ENCODE assay signal across 18 cellular contexts in the genomic region with DNA sequence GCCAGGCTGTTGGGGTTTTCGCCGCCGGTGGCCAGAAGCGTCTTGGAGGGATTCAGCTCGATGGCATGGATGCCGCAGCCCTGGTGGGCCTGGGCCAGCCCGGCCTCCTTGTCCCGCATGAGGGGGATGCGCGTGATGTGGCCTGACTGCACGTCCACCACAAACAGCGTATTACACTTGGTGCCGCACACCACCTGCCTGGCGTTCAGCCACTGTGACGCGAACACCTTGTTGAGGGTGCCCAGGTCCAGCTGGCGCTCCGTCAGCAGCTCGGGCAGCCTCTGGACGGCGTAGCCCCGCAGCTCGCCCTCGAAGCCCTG. TPM values are rescaled to one million over a fixed set of nuclear protein-coding genes. Genes with fewer than 3 reads are reported as not detected.
A peak's percentile ranks its signal among the peaks of the same experiment; 100 is the strongest.
DNase-seq lines count a peak whose midpoint lies in the region; ATAC-seq and TF ChIP-seq lines count a peak whose summit lies in the region.
"Had no signal": no experiment of that assay in that cellular context is flagged by ENCODE, and none has a peak within 500 bp of the region (broad histone marks: within the 10 kb centered on the region; RNA-seq: fewer than 3 reads in every experiment).

No MANE protein-coding gene starts in this region.

- H3K9me3 ChIP-seq in right cardiac atrium (ENCODE audit: control insufficient read depth, low read length): no peaks in the 10 kb centered on the region
- H3K9me3 ChIP-seq in hepatocyte (ENCODE audit: low read depth): no peaks in the 10 kb centered on the region
- no peaks in the 10 kb centered on the region for H3K9me3 ChIP-seq in ovary
- no peaks in the 10 kb centered on the region for H3K9me3 ChIP-seq in WERI-Rb-1 (ENCODE audit: severe bottlenecking)
- H3K9me3 ChIP-seq: lower lobe of right lung had no signal

- no peaks in the 10 kb centered on the region for H4K20me1 ChIP-seq in hepatocyte (ENCODE audit: insufficient read depth, poor library complexity, severe bottlenecking)

- no peak for ATAC-seq in right cardiac atrium
- ATAC-seq in activated naive CD4-positive, alpha-beta T cell treated with anti-CD3 and anti-CD28 coated beads, Interleukin-2, amount 50 U/mL, for 72 hours: no peak
- ATAC-seq: activated T-helper 17 cell treated with anti-CD3 and anti-CD28 coated beads, Interleukin-2, amount 50 U/mL, for 72 hours; lower lobe of right lung; naive thymus-derived CD4-positive, alpha-beta T cell; T-helper 17 cell had no signal

- H3K4me1 ChIP-seq in right cardiac atrium (ENCODE audit: control insufficient read depth, insufficient read depth, low read length) (no peaks in the 10 kb centered on the region), hepatocyte (ENCODE audit: insufficient read depth) (no peaks in the 10 kb centered on the region), ovary (ENCODE audit: insufficient read depth) (no peaks in the 10 kb centered on the region)
- H3K4me1 ChIP-seq: lower lobe of right lung had no signal

- no peaks in the 10 kb centered on the region for H3K27me3 ChIP-seq in right cardiac atrium (ENCODE audit: control insufficient read depth, insufficient read depth)
- H3K27me3 ChIP-seq in hepatocyte: no peaks in the 10 kb centered on the region
- H3K27me3 ChIP-seq in ovary: no peaks in the 10 kb centered on the region
- H3K27me3 ChIP-seq in WERI-Rb-1 (ENCODE audit: insufficient read depth, low read depth, severe bottlenecking): peaks cover 38% of the 10 kb centered on the region

- no peak overlapping the region for H2AFZ ChIP-seq in hepatocyte

- H3K4me3 ChIP-seq in right cardiac atrium (ENCODE audit: low read length) (peak overlapping the region; percentile 52), hepatocyte (no peak overlapping the region), ovary (peak overlapping the region; percentile 34), WERI-Rb-1 (ENCODE audit: low read depth, low read length) (no peak overlapping the region)
- H3K4me3 ChIP-seq: lower lobe of right lung had no signal

- intact Hi-C loops in right cardiac atrium (cut with DNase I) (no loop called here), cardiac septum (cut with DNase I) (no loop called here), ovary (cut with DNase I) (no loop called here)

- no peaks in the 10 kb centered on the region for H3K36me3 ChIP-seq in hepatocyte (replicated peaks; ENCODE audit: insufficient read depth, low read depth)
- no peaks in the 10 kb centered on the region for H3K36me3 ChIP-seq in ovary
- H3K36me3 ChIP-seq in WERI-Rb-1: no peaks in the 10 kb centered on the region
- H3K36me3 ChIP-seq: lower lobe of right lung had no signal

- no peaks in the 10 kb centered on the region for H3K9me2 ChIP-seq in hepatocyte (replicated peaks; ENCODE audit: insufficient read depth)

- TF ChIP-seq CTCF in hepatocyte (IDR thresholded peaks at IDR 0.05; ENCODE audit: poor library complexity): no peak
- TF ChIP-seq CTCF in ovary (IDR thresholded peaks at IDR 0.05): no peak
- TF ChIP-seq CTCF in WERI-Rb-1 (IDR thresholded peaks at IDR 0.05; ENCODE audit: low read depth, low read length): no peak

- peak in 2 of 3 donors; percentile 27 to 40 for DNase-seq in right cardiac atrium
- DNase-seq in cardiac septum (ENCODE audit: low spot score): no peak
- no peak for DNase-seq in hepatocyte (ENCODE audit: low spot score)
- peak in 3 of 5 donors; percentile 9 to 17 (median 16) for DNase-seq in ovary
- no peak for DNase-seq in activated naive CD4-positive, alpha-beta T cell treated with anti-CD3 and anti-CD28 coated beads, Interleukin-2, amount 50 U/mL, for 72 hours (ENCODE audit: low spot score in 2 of 2)
- no peak for DNase-seq in effector CD4-positive, alpha-beta T cell
- no peak for DNase-seq in WERI-Rb-1
- no peak for DNase-seq in epidermal melanocyte (ENCODE audit: insufficient read length, low spot score)
- DNase-seq: activated CD4-positive, CD25-positive, alpha-beta regulatory T cell; central memory CD4-positive, alpha-beta T cell; EL; SHP77; T-helper 17 cell had no signal

- H3K79me2 ChIP-seq in hepatocyte: no peaks in the 10 kb centered on the region

- H3K27ac ChIP-seq in right cardiac atrium (ENCODE audit: low read length) (no peak overlapping the region), hepatocyte (no peak overlapping the region), ovary (no peak overlapping the region), WERI-Rb-1 (no peak overlapping the region)
- H3K27ac ChIP-seq: lower lobe of right lung had no signal

- TF ChIP-seq EP300 in ovary (IDR thresholded peaks at IDR 0.05): no peak

- no peaks in the 10 kb centered on the region for H3K9me3 Mint-ChIP-seq in activated naive CD4-positive, alpha-beta T cell treated with anti-CD3 and anti-CD28 coated beads, Interleukin-2, amount 50 U/mL, for 72 hours
- H3K9me3 Mint-ChIP-seq: activated T-helper 17 cell treated with anti-CD3 and anti-CD28 coated beads, Interleukin-2, amount 50 U/mL, for 72 hours had no signal

- H3K36me3 Mint-ChIP-seq in activated naive CD4-positive, alpha-beta T cell treated with anti-CD3 and anti-CD28 coated beads, Interleukin-2, amount 50 U/mL, for 72 hours: no peaks in the 10 kb centered on the region
- H3K36me3 Mint-ChIP-seq: naive thymus-derived CD4-positive, alpha-beta T cell had no signal

- WGBS in right cardiac atrium: 56% methylated on average over 23 of the region's 24 CpGs
- 78% methylated on average over 22 of the region's 24 CpGs for WGBS in hepatocyte (ENCODE audit: low lambda C conversion rate, missing lambda C conversion rate)
- 67 to 80% (median 79%) methylated on average over 22 to 24 of the region's 24 CpGs for WGBS in ovary, 3 donors

- no peak for TF ChIP-seq POLR2A in ovary (IDR thresholded peaks at IDR 0.05)

- H3K27ac Mint-ChIP-seq in activated naive CD4-positive, alpha-beta T cell treated with anti-CD3 and anti-CD28 coated beads, Interleukin-2, amount 50 U/mL, for 72 hours: no peak overlapping the region
- H3K27ac Mint-ChIP-seq: activated T-helper 17 cell treated with anti-CD3 and anti-CD28 coated beads, Interleukin-2, amount 50 U/mL, for 72 hours; naive thymus-derived CD4-positive, alpha-beta T cell; T-helper 17 cell had no signal

- H3K4me2 ChIP-seq in hepatocyte: peak overlapping the region; percentile 76

RNA-seq across cellular contexts. Expression of a gene that starts 0.7 kb away (rescaled TPM):
- under 1 TPM in 3 of 4 donors, not detected in 1; 0.20 to 0.26 (median 0.25) TPM for total RNA-seq in right cardiac atrium
- polyA plus RNA-seq in right cardiac atrium: 0.11 TPM
- not detected for total RNA-seq in cardiac septum
- total RNA-seq in hepatocyte: 1.0 and 1.8 TPM in 2 replicates
- polyA plus RNA-seq in hepatocyte: 2.0 TPM in 1 of 2 replicates, not detected in the other
- total RNA-seq in ovary: 1 to 10 TPM in 5 of 7 donors, under 1 TPM in 2; 0.83 to 5.5 (median 2.9) TPM
- 1 to 10 TPM; 2.8 to 2.9 TPM for polyA plus RNA-seq in ovary
- total RNA-seq in activated naive CD4-positive, alpha-beta T cell treated with anti-CD3 and anti-CD28 coated beads, Interleukin-2, amount 50 U/mL, for 72 hours: not detected
- total RNA-seq: activated CD8-positive, alpha-beta memory T cell treated with anti-CD3 and anti-CD28 coated beads for 36 hours; activated T-helper 17 cell treated with anti-CD3 and anti-CD28 coated beads, Interleukin-2, amount 50 U/mL, for 72 hours; HT1080; lower lobe of right lung; naive thymus-derived CD4-positive, alpha-beta T cell; T-helper 17 cell had no signal

Comparison
In these comparisons a context has a peak if more than half of its experiments do, and no peak if none do; other contexts are left out.
1. DNase-seq: peak in right cardiac atrium (2 of 3) and ovary (3 of 5); none in cardiac septum (single experiment), hepatocyte (single experiment), activated naive CD4-positive, alpha-beta T cell treated with anti-CD3 and anti-CD28 coated beads, Interleukin-2, amount 50 U/mL, for 72 hours (0 of 2), effector CD4-positive, alpha-beta T cell (single experiment), WERI-Rb-1 (single experiment) and epidermal melanocyte (single experiment).
2. H3K4me3 ChIP-seq: peak in right cardiac atrium (single experiment) and ovary (single experiment); none in hepatocyte (single experiment) and WERI-Rb-1 (single experiment).